17 cellular contexts compared by ENCODE assay signal in the genomic region with DNA sequence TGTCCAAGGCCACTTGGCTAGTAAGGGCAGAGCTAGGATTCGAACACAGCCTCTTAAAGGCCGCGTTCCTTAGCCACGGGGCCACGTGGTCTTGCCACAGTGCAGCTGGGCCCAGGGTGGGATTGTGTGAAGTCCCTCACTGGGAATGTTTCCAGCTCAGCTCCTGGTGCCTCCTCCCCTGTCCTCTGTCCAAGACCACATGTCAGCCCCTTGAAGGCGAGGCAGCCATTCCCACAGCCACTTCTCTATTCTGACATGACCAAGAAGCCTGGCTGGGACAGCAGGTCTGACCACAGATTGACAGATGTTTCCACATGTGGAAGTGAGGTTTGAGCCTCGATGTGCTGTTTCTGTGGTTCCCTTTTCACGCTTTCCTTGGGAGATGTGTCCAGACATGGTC. TPM values are rescaled to one million over a fixed set of nuclear protein-coding genes. Genes with fewer than 3 reads are reported as not detected.
DNase-seq lines count a peak whose midpoint lies in the region; ATAC-seq and TF ChIP-seq lines count a peak whose summit lies in the region.
"Had no signal": no experiment of that assay in that cellular context is flagged by ENCODE, and none has a peak within 500 bp of the region (broad histone marks: within the 10 kb centered on the region; RNA-seq: fewer than 3 reads in every experiment).

No MANE protein-coding gene starts in this region.

- ATAC-seq in Right ventricle myocardium inferior: peak; percentile 57
- ATAC-seq in right cardiac atrium: no peak
- peak; percentile 9 to 68 for ATAC-seq in upper lobe of left lung (ENCODE audit: low FRiP score in 2 of 2)
- no peak for ATAC-seq in GM21825 (IDR thresholded peaks at IDR 0.05; ENCODE audit: unreplicated experiment)
- ATAC-seq: A549; activated T-cell treated with anti-CD3 and anti-CD28 coated beads, Interleukin-2, amount 50 U/mL, for 4 hours had no signal

- no peaks in the 10 kb centered on the region for H3K9me3 ChIP-seq in right cardiac atrium (ENCODE audit: control insufficient read depth, low read length)
- no peaks in the 10 kb centered on the region for H3K9me3 ChIP-seq in upper lobe of left lung
- H3K9me3 ChIP-seq: A549, sigmoid colon had no signal

- H3K4me1 ChIP-seq in right cardiac atrium (ENCODE audit: control insufficient read depth, insufficient read depth, low read length) (no peaks in the 10 kb centered on the region), upper lobe of left lung (peaks cover 2 to 16% (median 8%) of the 10 kb centered on the region in 4 donors)
- H3K4me1 ChIP-seq: A549, sigmoid colon had no signal

- intact Hi-C loops in Right ventricle myocardium inferior (cut with DNase I): no loop called here
- intact Hi-C loops in right cardiac atrium (cut with DNase I): no loop called here

- H3K4me3 ChIP-seq in right cardiac atrium (ENCODE audit: low read length) (no peak overlapping the region), upper lobe of left lung (no peak overlapping the region)
- H3K4me3 ChIP-seq: A549, sigmoid colon had no signal

- H3K27ac ChIP-seq in right cardiac atrium (ENCODE audit: low read length) (no peak overlapping the region), upper lobe of left lung (no peak overlapping the region)
- H3K27ac ChIP-seq: A549, epithelial cell of prostate, sigmoid colon had no signal

- no peak for TF ChIP-seq CTCF in upper lobe of left lung (IDR thresholded peaks at IDR 0.05)

- no peaks in the 10 kb centered on the region for H3K27me3 ChIP-seq in right cardiac atrium (ENCODE audit: control insufficient read depth, insufficient read depth)
- no peaks in the 10 kb centered on the region for H3K27me3 ChIP-seq in upper lobe of left lung

- H3K36me3 ChIP-seq in upper lobe of left lung: no peaks in the 10 kb centered on the region
- H3K36me3 ChIP-seq: sigmoid colon had no signal

- 78% methylated on average over 8 of the region's 8 CpGs for WGBS in right cardiac atrium
- 77 to 81% methylated on average over 2 to 8 of the region's 8 CpGs for WGBS in upper lobe of left lung, 2 donors

- TF ChIP-seq EP300 in upper lobe of left lung (IDR thresholded peaks at IDR 0.05): no peak

- DNase-seq in Right ventricle myocardium inferior (ENCODE audit: missing footprints) (no peak), right cardiac atrium (no peak), SKM-1 (lab: John Stamatoyannopoulos, UW; ENCODE audit: unreplicated experiment) (peak; percentile 76), islet precursor cell (peak; percentile 40), upper lobe of left lung (no peak), SHP77 (lab: John Stamatoyannopoulos, UW) (no peak), AG08395 (ENCODE audit: low spot score) (no peak)
- DNase-seq: activated T-cell treated with anti-CD3 and anti-CD28 coated beads, Interleukin-2, amount 50 U/mL, for 4 hours; DMS 273 treated with DMSO at 0.1 percent for 48 hours; glutamatergic neuron; NCI-H1105; NCI-H2227 treated with DMSO at 0.1 percent for 48 hours; sigmoid colon; SW 1271 had no signal

- TF ChIP-seq POLR2A in upper lobe of left lung (IDR thresholded peaks at IDR 0.05): no peak

RNA-seq across cellular contexts. Expression of a gene that starts 57.6 kb away (rescaled TPM):
- 1.8 TPM for total RNA-seq in Right ventricle myocardium inferior
- 1 to 10 TPM in 2 of 4 donors, under 1 TPM in 2; 0.79 to 1.8 (median 0.96) TPM for total RNA-seq in right cardiac atrium
- 0.34 TPM for polyA plus RNA-seq in right cardiac atrium
- 10 to 100 TPM in 4 of 6 donors, 1 to 10 TPM in 2; 4.2 to 15.6 (median 10.1) TPM for total RNA-seq in upper lobe of left lung

Comparison
In these comparisons a context has a peak if more than half of its experiments do, and no peak if none do; other contexts are left out.
1. ATAC-seq: peak in Right ventricle myocardium inferior (single experiment) and upper lobe of left lung (2 of 2); none in right cardiac atrium (0 of 2) and GM21825 (single experiment).
2. DNase-seq: peak in SKM-1 (single experiment) and islet precursor cell (single experiment); none in Right ventricle myocardium inferior (single experiment), right cardiac atrium (0 of 3), upper lobe of left lung (0 of 2), SHP77 (0 of 2) and AG08395 (single experiment).